18 cellular contexts compared by ENCODE assay signal in genomic region chr1:1596493-1597274, GRCh38. TPM values are rescaled to one million over a fixed set of nuclear protein-coding genes. Genes with fewer than 3 reads are reported as not detected.
A peak's percentile ranks its signal among the peaks of the same experiment; 100 is the strongest.
DNase-seq lines count a peak whose midpoint lies in the region; TF ChIP-seq lines count a peak whose summit lies in the region.
"Had no signal": no experiment of that assay in that cellular context is flagged by ENCODE, and none has a peak within 500 bp of the region (broad histone marks: within the 10 kb centered on the region; RNA-seq: fewer than 3 reads in every experiment).

No MANE protein-coding gene starts in this region.

- H3K79me2 ChIP-seq in OCI-LY3 (ENCODE audit: low read length) (no peaks in the 10 kb centered on the region), osteoblast (ENCODE audit: insufficient read depth, low read length) (no peaks in the 10 kb centered on the region)

- H3K9me3 ChIP-seq in OCI-LY3 (ENCODE audit: insufficient read depth, low read length): no peaks in the 10 kb centered on the region
- no peaks in the 10 kb centered on the region for H3K9me3 ChIP-seq in osteoblast (ENCODE audit: low read depth, low read length)
- H3K9me3 ChIP-seq: heart right ventricle, spleen, thyroid gland had no signal

- no peaks in the 10 kb centered on the region for H3K36me3 ChIP-seq in OCI-LY3 (replicated peaks; ENCODE audit: low read depth, low read length)
- H3K36me3 ChIP-seq in osteoblast (ENCODE audit: insufficient read depth, low read length): no peaks in the 10 kb centered on the region
- H3K36me3 ChIP-seq: heart right ventricle, spleen, thyroid gland had no signal

- H3K9ac ChIP-seq in OCI-LY3 (ENCODE audit: low read length): no peak overlapping the region

- H3K4me2 ChIP-seq in OCI-LY3 (ENCODE audit: low read length) (peak overlapping the region; percentile 26), osteoblast (ENCODE audit: insufficient read depth, low read length) (no peak overlapping the region)
- H3K4me2 ChIP-seq: PC-9 had no signal

- no peak for TF ChIP-seq CTCF in GM20000 (IDR thresholded peaks at IDR 0.05; ENCODE audit: extremely low read depth, missing control alignments)
- TF ChIP-seq CTCF in OCI-LY3 (IDR thresholded peaks at IDR 0.05; ENCODE audit: low read depth, low read length): no peak
- TF ChIP-seq CTCF in osteoblast (IDR thresholded peaks at IDR 0.05; ENCODE audit: extremely low read depth, low read depth, low read length): no peak

- peaks cover 12% of the 10 kb centered on the region; the same call in 1 of the 2 replicates for H3K27me3 ChIP-seq in OCI-LY3 (ENCODE audit: low read depth, low read length)
- peaks cover 48% of the 10 kb centered on the region for H3K27me3 ChIP-seq in osteoblast (ENCODE audit: insufficient read depth, low read length)
- H3K27me3 ChIP-seq: thyroid gland had no signal

- H2AFZ ChIP-seq in OCI-LY3 (ENCODE audit: low read depth, low read length): no peak overlapping the region
- no peak overlapping the region for H2AFZ ChIP-seq in osteoblast (ENCODE audit: low read length)
- H2AFZ ChIP-seq: PC-9 had no signal

- H3K4me1 ChIP-seq in OCI-LY3 (ENCODE audit: low read length) (peaks cover 13% of the 10 kb centered on the region), osteoblast (ENCODE audit: insufficient read depth, low read length) (no peaks in the 10 kb centered on the region)

- no peaks in the 10 kb centered on the region for H4K20me1 ChIP-seq in OCI-LY3 (ENCODE audit: insufficient read depth, low read length)
- peaks cover 4% of the 10 kb centered on the region for H4K20me1 ChIP-seq in osteoblast (ENCODE audit: insufficient read depth, low read length)

- no peak overlapping the region for H3K4me3 ChIP-seq in OCI-LY3 (ENCODE audit: low read length)
- H3K4me3 ChIP-seq in osteoblast (ENCODE audit: insufficient read depth, low read length): no peak overlapping the region
- H3K4me3 ChIP-seq: PC-9, thyroid gland had no signal

- DNase-seq in GM20000 (ENCODE audit: low spot score) (peak; percentile 57), osteoblast (ENCODE audit: insufficient read length, low spot score, missing footprints) (peak; percentile 88), T-helper 9 cell (no peak), NOMO-1 treated with dmso at 0.1 percent for 144 hours (lab: John Stamatoyannopoulos, UW; ENCODE audit: unreplicated experiment) (no peak)
- DNase-seq: activated CD8-positive, alpha-beta memory T cell treated with anti-CD3 and anti-CD28 coated beads, Interleukin-2, amount 50 U/mL, for 4 hours; cerebellar nuclear complex; heart right ventricle; mesenchymal stem cell; NCI-H2081; PC-9; SIG-M5; stimulated activated CD4-positive, alpha-beta T cell treated with anti-CD3 and anti-CD28 coated beads, Interleukin-4, amount 100 ng/mL, for 24 hours had no signal

- H3K27ac ChIP-seq in OCI-LY3 (ENCODE audit: low read length): no peak overlapping the region
- no peak overlapping the region for H3K27ac ChIP-seq in osteoblast (ENCODE audit: low read depth, low read length)
- H3K27ac ChIP-seq: epithelial cell of prostate, heart right ventricle, PC-9, spleen, thyroid gland had no signal

RNA-seq across cellular contexts. Expression of gene FNDC10, which starts 3.3 kb away (rescaled TPM):
- total RNA-seq in osteoblast: 2.1 and 2.5 TPM in 2 replicates

RNA-seq across cellular contexts. Expression of gene MIB2, which starts 18.6 kb away (rescaled TPM):
- total RNA-seq in osteoblast: 74.0 and 80.7 TPM in 2 replicates

RNA-seq across cellular contexts. Expression of gene SSU72, which starts 22.0 kb away (rescaled TPM):
- total RNA-seq in osteoblast: 67.2 and 73.1 TPM in 2 replicates

RNA-seq across cellular contexts. Expression of gene MMP23B, which starts 35.3 kb away (rescaled TPM):
- 0.59 and 1.1 TPM in 2 replicates for total RNA-seq in osteoblast

RNA-seq across cellular contexts. Expression of gene TMEM240, which starts 56.3 kb away (rescaled TPM):
- total RNA-seq in osteoblast: 1.8 and 2.7 TPM in 2 replicates
- total RNA-seq: activated CD4-positive, alpha-beta T cell treated with anti-CD3 and anti-CD28 coated beads, Interleukin-2, amount 10 ng/mL, durations not matched to agents 24 days and 14 days; myocyte had no signal

Comparison
In these comparisons a context has a peak if more than half of its experiments do, and no peak if none do; other contexts are left out.
1. DNase-seq: peak in GM20000 (single experiment) and osteoblast (single experiment); none in T-helper 9 cell (single experiment) and NOMO-1 treated with dmso at 0.1 percent for 144 hours (single experiment).